Comparison of ENCODE assay signal across 1 cellular context in the genomic region with DNA sequence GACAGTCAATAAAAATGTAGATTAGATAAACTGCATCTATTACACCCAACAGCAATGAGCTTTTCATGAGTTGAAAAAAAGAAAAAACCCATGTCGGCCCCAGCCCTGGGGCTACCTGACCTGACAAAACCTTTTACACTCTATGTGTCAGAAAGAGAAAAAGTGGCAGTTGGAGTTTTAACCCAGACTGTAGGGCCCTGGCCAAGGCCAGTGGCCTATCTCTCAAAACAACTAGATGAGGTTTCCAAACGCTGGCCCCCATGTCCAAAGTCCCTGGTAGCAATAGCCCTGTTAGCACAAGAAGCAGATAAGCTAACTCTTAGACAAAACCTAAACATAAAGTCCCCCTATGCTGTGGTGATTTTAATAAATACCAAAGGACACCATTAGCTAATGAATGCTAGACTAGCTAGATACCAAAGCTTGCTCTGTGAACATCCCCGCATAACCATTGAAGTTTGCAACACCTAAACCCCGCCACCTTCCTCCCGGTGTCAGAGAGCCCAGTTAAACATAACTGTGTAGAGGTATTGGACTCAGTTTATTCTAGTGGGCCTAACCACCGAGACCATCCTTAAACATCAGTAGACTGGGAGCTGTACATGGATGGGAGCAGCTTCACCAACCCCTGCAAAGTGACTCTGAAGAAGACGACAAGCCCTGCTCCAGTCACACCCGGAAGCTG.
A peak's percentile ranks its signal among the peaks of the same experiment; 100 is the strongest.
TF ChIP-seq lines count a peak whose summit lies in the region.

No MANE protein-coding gene starts in this region.

TF ChIP-seq in HepG2, 621 proteins besides CTCF, POLR2A, EP300 and RAD21 (continued from another document and continues in another):
- TF ChIP-seq, protein P1, sequence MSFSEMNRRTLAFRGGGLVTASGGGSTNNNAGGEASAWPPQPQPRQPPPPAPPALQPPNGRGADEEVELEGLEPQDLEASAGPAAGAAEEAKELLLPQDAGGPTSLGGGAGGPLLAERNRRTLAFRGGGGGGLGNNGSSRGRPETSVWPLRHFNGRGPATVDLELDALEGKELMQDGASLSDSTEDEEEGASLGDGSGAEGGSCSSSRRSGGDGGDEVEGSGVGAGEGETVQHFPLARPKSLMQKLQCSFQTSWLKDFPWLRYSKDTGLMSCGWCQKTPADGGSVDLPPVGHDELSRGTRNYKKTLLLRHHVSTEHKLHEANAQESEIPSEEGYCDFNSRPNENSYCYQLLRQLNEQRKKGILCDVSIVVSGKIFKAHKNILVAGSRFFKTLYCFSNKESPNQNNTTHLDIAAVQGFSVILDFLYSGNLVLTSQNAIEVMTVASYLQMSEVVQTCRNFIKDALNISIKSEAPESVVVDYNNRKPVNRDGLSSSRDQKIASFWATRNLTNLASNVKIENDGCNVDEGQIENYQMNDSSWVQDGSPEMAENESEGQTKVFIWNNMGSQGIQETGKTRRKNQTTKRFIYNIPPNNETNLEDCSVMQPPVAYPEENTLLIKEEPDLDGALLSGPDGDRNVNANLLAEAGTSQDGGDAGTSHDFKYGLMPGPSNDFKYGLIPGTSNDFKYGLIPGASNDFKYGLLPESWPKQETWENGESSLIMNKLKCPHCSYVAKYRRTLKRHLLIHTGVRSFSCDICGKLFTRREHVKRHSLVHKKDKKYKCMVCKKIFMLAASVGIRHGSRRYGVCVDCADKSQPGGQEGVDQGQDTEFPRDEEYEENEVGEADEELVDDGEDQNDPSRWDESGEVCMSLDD (CRISPR knock-in tag; IDR thresholded peaks at IDR 0.05; ENCODE audit: borderline replicate concordance): 0 out of 2 replicates have a peak, but pooled peaks have one; percentile 83
- TF ChIP-seq RFXAP (CRISPR knock-in tag; IDR thresholded peaks at IDR 0.05; ENCODE audit: borderline replicate concordance) (peak; percentile 93), ZBTB20 (CRISPR knock-in tag; IDR thresholded peaks at IDR 0.05; ENCODE audit: borderline replicate concordance, low read depth) (peak; percentile 93; the same call in 1 of the 2 replicates), ZSCAN29 (CRISPR knock-in tag; conservative IDR thresholded peaks at IDR 0.05) (peak; percentile 91; the same call in 1 of the 2 replicates), HNF4A (CRISPR knock-in tag; IDR thresholded peaks at IDR 0.05) (peak; percentile 99), ZNF224 (CRISPR knock-in tag; IDR thresholded peaks at IDR 0.05) (peak; percentile 76; the same call in 1 of the 2 replicates), HDAC1 (CRISPR knock-in tag; IDR thresholded peaks at IDR 0.05) (peak; percentile 86), SRF (IDR thresholded peaks at IDR 0.05; ENCODE audit: low read depth, low read length) (0 out of 2 replicates have a peak, but pooled peaks have one; percentile 13), NCOA2 (CRISPR knock-in tag; IDR thresholded peaks at IDR 0.05) (peak; percentile 85), ZSCAN25 (CRISPR knock-in tag; IDR thresholded peaks at IDR 0.05) (peak; percentile 45; the same call in 1 of the 2 replicates), FOSL1 (CRISPR knock-in tag; IDR thresholded peaks at IDR 0.05; ENCODE audit: borderline replicate concordance) (peak; percentile 45; the same call in 1 of the 2 replicates), DPF2 (CRISPR knock-in tag; IDR thresholded peaks at IDR 0.05; ENCODE audit: borderline replicate concordance, low read depth) (peak; percentile 74), MED8 (CRISPR knock-in tag; IDR thresholded peaks at IDR 0.05; ENCODE audit: insufficient replicate concordance) (peak; percentile 54), FOSL2 (CRISPR knock-in tag; IDR thresholded peaks at IDR 0.05) (peak; percentile 18; the same call in 1 of the 2 replicates)
- TF ChIP-seq, protein P2, sequence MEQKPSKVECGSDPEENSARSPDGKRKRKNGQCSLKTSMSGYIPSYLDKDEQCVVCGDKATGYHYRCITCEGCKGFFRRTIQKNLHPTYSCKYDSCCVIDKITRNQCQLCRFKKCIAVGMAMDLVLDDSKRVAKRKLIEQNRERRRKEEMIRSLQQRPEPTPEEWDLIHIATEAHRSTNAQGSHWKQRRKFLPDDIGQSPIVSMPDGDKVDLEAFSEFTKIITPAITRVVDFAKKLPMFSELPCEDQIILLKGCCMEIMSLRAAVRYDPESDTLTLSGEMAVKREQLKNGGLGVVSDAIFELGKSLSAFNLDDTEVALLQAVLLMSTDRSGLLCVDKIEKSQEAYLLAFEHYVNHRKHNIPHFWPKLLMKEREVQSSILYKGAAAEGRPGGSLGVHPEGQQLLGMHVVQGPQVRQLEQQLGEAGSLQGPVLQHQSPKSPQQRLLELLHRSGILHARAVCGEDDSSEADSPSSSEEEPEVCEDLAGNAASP (CRISPR knock-in tag; IDR thresholded peaks at IDR 0.05; ENCODE audit: borderline replicate concordance): peak; percentile 96
- TF ChIP-seq, protein P3, sequence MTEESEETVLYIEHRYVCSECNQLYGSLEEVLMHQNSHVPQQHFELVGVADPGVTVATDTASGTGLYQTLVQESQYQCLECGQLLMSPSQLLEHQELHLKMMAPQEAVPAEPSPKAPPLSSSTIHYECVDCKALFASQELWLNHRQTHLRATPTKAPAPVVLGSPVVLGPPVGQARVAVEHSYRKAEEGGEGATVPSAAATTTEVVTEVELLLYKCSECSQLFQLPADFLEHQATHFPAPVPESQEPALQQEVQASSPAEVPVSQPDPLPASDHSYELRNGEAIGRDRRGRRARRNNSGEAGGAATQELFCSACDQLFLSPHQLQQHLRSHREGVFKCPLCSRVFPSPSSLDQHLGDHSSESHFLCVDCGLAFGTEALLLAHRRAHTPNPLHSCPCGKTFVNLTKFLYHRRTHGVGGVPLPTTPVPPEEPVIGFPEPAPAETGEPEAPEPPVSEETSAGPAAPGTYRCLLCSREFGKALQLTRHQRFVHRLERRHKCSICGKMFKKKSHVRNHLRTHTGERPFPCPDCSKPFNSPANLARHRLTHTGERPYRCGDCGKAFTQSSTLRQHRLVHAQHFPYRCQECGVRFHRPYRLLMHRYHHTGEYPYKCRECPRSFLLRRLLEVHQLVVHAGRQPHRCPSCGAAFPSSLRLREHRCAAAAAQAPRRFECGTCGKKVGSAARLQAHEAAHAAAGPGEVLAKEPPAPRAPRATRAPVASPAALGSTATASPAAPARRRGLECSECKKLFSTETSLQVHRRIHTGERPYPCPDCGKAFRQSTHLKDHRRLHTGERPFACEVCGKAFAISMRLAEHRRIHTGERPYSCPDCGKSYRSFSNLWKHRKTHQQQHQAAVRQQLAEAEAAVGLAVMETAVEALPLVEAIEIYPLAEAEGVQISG (CRISPR knock-in tag; IDR thresholded peaks at IDR 0.05): peak; percentile 81
- TF ChIP-seq, protein P4, sequence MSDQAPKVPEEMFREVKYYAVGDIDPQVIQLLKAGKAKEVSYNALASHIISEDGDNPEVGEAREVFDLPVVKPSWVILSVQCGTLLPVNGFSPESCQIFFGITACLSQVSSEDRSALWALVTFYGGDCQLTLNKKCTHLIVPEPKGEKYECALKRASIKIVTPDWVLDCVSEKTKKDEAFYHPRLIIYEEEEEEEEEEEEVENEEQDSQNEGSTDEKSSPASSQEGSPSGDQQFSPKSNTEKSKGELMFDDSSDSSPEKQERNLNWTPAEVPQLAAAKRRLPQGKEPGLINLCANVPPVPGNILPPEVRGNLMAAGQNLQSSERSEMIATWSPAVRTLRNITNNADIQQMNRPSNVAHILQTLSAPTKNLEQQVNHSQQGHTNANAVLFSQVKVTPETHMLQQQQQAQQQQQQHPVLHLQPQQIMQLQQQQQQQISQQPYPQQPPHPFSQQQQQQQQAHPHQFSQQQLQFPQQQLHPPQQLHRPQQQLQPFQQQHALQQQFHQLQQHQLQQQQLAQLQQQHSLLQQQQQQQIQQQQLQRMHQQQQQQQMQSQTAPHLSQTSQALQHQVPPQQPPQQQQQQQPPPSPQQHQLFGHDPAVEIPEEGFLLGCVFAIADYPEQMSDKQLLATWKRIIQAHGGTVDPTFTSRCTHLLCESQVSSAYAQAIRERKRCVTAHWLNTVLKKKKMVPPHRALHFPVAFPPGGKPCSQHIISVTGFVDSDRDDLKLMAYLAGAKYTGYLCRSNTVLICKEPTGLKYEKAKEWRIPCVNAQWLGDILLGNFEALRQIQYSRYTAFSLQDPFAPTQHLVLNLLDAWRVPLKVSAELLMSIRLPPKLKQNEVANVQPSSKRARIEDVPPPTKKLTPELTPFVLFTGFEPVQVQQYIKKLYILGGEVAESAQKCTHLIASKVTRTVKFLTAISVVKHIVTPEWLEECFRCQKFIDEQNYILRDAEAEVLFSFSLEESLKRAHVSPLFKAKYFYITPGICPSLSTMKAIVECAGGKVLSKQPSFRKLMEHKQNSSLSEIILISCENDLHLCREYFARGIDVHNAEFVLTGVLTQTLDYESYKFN (CRISPR knock-in tag; conservative IDR thresholded peaks at IDR 0.05): peak; percentile 96
- TF ChIP-seq, protein P5, sequence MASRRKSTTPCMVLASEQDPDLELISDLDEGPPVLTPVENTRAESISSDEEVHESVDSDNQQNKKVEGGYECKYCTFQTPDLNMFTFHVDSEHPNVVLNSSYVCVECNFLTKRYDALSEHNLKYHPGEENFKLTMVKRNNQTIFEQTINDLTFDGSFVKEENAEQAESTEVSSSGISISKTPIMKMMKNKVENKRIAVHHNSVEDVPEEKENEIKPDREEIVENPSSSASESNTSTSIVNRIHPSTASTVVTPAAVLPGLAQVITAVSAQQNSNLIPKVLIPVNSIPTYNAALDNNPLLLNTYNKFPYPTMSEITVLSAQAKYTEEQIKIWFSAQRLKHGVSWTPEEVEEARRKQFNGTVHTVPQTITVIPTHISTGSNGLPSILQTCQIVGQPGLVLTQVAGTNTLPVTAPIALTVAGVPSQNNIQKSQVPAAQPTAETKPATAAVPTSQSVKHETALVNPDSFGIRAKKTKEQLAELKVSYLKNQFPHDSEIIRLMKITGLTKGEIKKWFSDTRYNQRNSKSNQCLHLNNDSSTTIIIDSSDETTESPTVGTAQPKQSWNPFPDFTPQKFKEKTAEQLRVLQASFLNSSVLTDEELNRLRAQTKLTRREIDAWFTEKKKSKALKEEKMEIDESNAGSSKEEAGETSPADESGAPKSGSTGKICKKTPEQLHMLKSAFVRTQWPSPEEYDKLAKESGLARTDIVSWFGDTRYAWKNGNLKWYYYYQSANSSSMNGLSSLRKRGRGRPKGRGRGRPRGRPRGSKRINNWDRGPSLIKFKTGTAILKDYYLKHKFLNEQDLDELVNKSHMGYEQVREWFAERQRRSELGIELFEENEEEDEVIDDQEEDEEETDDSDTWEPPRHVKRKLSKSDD (CRISPR knock-in tag; IDR thresholded peaks at IDR 0.05; ENCODE audit: low read depth): peak; percentile 57; the same call in 1 of the 2 replicates
- TF ChIP-seq, protein P6, sequence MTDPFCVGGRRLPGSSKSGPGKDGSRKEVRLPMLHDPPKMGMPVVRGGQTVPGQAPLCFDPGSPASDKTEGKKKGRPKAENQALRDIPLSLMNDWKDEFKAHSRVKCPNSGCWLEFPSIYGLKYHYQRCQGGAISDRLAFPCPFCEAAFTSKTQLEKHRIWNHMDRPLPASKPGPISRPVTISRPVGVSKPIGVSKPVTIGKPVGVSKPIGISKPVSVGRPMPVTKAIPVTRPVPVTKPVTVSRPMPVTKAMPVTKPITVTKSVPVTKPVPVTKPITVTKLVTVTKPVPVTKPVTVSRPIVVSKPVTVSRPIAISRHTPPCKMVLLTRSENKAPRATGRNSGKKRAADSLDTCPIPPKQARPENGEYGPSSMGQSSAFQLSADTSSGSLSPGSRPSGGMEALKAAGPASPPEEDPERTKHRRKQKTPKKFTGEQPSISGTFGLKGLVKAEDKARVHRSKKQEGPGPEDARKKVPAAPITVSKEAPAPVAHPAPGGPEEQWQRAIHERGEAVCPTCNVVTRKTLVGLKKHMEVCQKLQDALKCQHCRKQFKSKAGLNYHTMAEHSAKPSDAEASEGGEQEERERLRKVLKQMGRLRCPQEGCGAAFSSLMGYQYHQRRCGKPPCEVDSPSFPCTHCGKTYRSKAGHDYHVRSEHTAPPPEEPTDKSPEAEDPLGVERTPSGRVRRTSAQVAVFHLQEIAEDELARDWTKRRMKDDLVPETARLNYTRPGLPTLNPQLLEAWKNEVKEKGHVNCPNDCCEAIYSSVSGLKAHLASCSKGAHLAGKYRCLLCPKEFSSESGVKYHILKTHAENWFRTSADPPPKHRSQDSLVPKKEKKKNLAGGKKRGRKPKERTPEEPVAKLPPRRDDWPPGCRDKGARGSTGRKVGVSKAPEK (CRISPR knock-in tag; IDR thresholded peaks at IDR 0.05; ENCODE audit: borderline replicate concordance): peak; percentile 65; the same call in 1 of the 2 replicates
- TF ChIP-seq, protein P7, sequence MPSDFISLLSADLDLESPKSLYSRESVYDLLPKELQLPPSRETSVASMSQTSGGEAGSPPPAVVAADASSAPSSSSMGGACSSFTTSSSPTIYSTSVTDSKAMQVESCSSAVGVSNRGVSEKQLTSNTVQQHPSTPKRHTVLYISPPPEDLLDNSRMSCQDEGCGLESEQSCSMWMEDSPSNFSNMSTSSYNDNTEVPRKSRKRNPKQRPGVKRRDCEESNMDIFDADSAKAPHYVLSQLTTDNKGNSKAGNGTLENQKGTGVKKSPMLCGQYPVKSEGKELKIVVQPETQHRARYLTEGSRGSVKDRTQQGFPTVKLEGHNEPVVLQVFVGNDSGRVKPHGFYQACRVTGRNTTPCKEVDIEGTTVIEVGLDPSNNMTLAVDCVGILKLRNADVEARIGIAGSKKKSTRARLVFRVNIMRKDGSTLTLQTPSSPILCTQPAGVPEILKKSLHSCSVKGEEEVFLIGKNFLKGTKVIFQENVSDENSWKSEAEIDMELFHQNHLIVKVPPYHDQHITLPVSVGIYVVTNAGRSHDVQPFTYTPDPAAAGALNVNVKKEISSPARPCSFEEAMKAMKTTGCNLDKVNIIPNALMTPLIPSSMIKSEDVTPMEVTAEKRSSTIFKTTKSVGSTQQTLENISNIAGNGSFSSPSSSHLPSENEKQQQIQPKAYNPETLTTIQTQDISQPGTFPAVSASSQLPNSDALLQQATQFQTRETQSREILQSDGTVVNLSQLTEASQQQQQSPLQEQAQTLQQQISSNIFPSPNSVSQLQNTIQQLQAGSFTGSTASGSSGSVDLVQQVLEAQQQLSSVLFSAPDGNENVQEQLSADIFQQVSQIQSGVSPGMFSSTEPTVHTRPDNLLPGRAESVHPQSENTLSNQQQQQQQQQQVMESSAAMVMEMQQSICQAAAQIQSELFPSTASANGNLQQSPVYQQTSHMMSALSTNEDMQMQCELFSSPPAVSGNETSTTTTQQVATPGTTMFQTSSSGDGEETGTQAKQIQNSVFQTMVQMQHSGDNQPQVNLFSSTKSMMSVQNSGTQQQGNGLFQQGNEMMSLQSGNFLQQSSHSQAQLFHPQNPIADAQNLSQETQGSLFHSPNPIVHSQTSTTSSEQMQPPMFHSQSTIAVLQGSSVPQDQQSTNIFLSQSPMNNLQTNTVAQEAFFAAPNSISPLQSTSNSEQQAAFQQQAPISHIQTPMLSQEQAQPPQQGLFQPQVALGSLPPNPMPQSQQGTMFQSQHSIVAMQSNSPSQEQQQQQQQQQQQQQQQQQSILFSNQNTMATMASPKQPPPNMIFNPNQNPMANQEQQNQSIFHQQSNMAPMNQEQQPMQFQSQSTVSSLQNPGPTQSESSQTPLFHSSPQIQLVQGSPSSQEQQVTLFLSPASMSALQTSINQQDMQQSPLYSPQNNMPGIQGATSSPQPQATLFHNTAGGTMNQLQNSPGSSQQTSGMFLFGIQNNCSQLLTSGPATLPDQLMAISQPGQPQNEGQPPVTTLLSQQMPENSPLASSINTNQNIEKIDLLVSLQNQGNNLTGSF (CRISPR knock-in tag; IDR thresholded peaks at IDR 0.05): peak; percentile 36; the same call in 1 of the 2 replicates
- TF ChIP-seq, protein P8, sequence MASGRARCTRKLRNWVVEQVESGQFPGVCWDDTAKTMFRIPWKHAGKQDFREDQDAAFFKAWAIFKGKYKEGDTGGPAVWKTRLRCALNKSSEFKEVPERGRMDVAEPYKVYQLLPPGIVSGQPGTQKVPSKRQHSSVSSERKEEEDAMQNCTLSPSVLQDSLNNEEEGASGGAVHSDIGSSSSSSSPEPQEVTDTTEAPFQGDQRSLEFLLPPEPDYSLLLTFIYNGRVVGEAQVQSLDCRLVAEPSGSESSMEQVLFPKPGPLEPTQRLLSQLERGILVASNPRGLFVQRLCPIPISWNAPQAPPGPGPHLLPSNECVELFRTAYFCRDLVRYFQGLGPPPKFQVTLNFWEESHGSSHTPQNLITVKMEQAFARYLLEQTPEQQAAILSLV (CRISPR knock-in tag; IDR thresholded peaks at IDR 0.05; ENCODE audit: borderline replicate concordance): peak; percentile 46; the same call in 1 of the 2 replicates
